ENCODE assay signal across 10 cellular contexts in genomic region chr9:88258012-88258411, GRCh38.
A peak's percentile ranks its signal among the peaks of the same experiment; 100 is the strongest.
DNase-seq lines count a peak whose midpoint lies in the region; ATAC-seq and TF ChIP-seq lines count a peak whose summit lies in the region.
"Had no signal": no experiment of that assay in that cellular context is flagged by ENCODE, and none has a peak within 500 bp of the region (broad histone marks: within the 10 kb centered on the region; RNA-seq: fewer than 3 reads in every experiment).

No MANE protein-coding gene starts in this region.

- H3K27ac Mint-ChIP-seq in CD8-positive, alpha-beta memory T cell = no peak overlapping the region

- H3K27me3 Mint-ChIP-seq in CD8-positive, alpha-beta memory T cell = peaks cover 9 to 34% of the 10 kb centered on the region in 2 donors

- no peaks in the 10 kb centered on the region for H3K36me3 ChIP-seq in BLaER1 treated with 17β-estradiol and CSF1 and Interleukin-3, amounts not matched to agents 10 nM and 100 nM
- no peaks in the 10 kb centered on the region for H3K36me3 ChIP-seq in adipocyte (ENCODE audit: control insufficient read depth, insufficient read depth, low read length, severe bottlenecking)
- H3K36me3 ChIP-seq in CD8-positive, alpha-beta memory T cell (ENCODE audit: insufficient read depth, low read length) = no peaks in the 10 kb centered on the region

- DNase-seq in adipocyte (ENCODE audit: low read depth) (peak; percentile 85), Right ventricle myocardium superior (peak; percentile 56), omental fat pad (ENCODE audit: low spot score) (no peak)
- no peak for DNase-seq in CD8-positive, alpha-beta memory T cell
- no peak for DNase-seq in activated CD4-positive, alpha-beta T cell treated with anti-CD3 and anti-CD28 coated beads for 1 hour
- DNase-seq: central memory CD4-positive, alpha-beta T cell had no signal

- no peak for TF ChIP-seq CTCF in omental fat pad (IDR thresholded peaks at IDR 0.05)

- H3K27me3 ChIP-seq in BLaER1 treated with 17β-estradiol and CSF1 and Interleukin-3, amounts not matched to agents 10 nM and 100 nM = no peaks in the 10 kb centered on the region
- H3K27me3 ChIP-seq in adipocyte (replicated peaks; ENCODE audit: control insufficient read depth, insufficient read depth, low read length) = peaks cover 3% of the 10 kb centered on the region
- no peaks in the 10 kb centered on the region for H3K27me3 ChIP-seq in CD8-positive, alpha-beta memory T cell (ENCODE audit: insufficient read depth, low read length, poor library complexity, severe bottlenecking)

- H4K20me1 ChIP-seq in BLaER1 treated with 17β-estradiol and CSF1 and Interleukin-3, amounts not matched to agents 10 nM and 100 nM = no peaks in the 10 kb centered on the region

- peaks cover 28 to 45% (median 30%) of the 10 kb centered on the region in 10 experiments for H3K4me1 ChIP-seq in BLaER1 treated with 17β-estradiol and CSF1 and Interleukin-3, amounts not matched to agents 10 nM and 100 nM
- peaks cover 15% of the 10 kb centered on the region for H3K4me1 ChIP-seq in adipocyte (ENCODE audit: control insufficient read depth, insufficient read depth, low read length)
- no peaks in the 10 kb centered on the region for H3K4me1 ChIP-seq in CD8-positive, alpha-beta memory T cell (ENCODE audit: insufficient read depth, low read length)

- H3K9ac ChIP-seq in BLaER1 treated with 17β-estradiol and CSF1 and Interleukin-3, amounts not matched to agents 10 nM and 100 nM = no peak overlapping the region
- no peak overlapping the region for H3K9ac ChIP-seq in adipocyte (ENCODE audit: low read length)

- no peak overlapping the region for H3K4me3 Mint-ChIP-seq in CD8-positive, alpha-beta memory T cell

- ATAC-seq in Right ventricle myocardium superior (ENCODE audit: poor library complexity) = peak; percentile 75
- peak; percentile 83 for ATAC-seq in omental fat pad (ENCODE audit: low FRiP score)
- no peak for ATAC-seq in esophagus mucosa
- no peak for ATAC-seq in HG03457 (IDR thresholded peaks at IDR 0.05; ENCODE audit: unreplicated experiment)

- peaks cover 0 to 4% (median 0%) of the 10 kb centered on the region in 3 donors for H3K36me3 Mint-ChIP-seq in CD8-positive, alpha-beta memory T cell

- H3K9me3 Mint-ChIP-seq in CD8-positive, alpha-beta memory T cell = peaks cover 3 to 10% (median 4%) of the 10 kb centered on the region in 5 donors

- POLR2A ChIA-PET in CD8-positive, alpha-beta memory T cell (lab: Charles Lee) = no interaction called here

- peaks cover 22 to 42% (median 33%) of the 10 kb centered on the region in 11 experiments for H3K9me3 ChIP-seq in BLaER1 treated with 17β-estradiol and CSF1 and Interleukin-3, amounts not matched to agents 10 nM and 100 nM (replicated peaks in 1 of 11)
- H3K9me3 ChIP-seq in adipocyte (ENCODE audit: control insufficient read depth, low read length) = no peaks in the 10 kb centered on the region
- H3K9me3 ChIP-seq in CD8-positive, alpha-beta memory T cell (ENCODE audit: low read length) = no peaks in the 10 kb centered on the region

- CTCF ChIA-PET in CD8-positive, alpha-beta memory T cell (lab: Charles Lee) = no interaction called here

- peak overlapping the region; percentile 28 to 63 (median 44) for H3K4me2 ChIP-seq in BLaER1 treated with 17β-estradiol and CSF1 and Interleukin-3, amounts not matched to agents 10 nM and 100 nM

- peak overlapping the region in 1 of 11 experiments; percentile 28; a peak in 1 of 22 replicates for H3K27ac ChIP-seq in BLaER1 treated with 17β-estradiol and CSF1 and Interleukin-3, amounts not matched to agents 10 nM and 100 nM
- H3K27ac ChIP-seq in CD8-positive, alpha-beta memory T cell (ENCODE audit: low read depth, low read length) = no peak overlapping the region
- H3K27ac ChIP-seq: RWPE1 had no signal

- intact Hi-C loops in Right ventricle myocardium superior (cut with DNase I) = no loop called here

- H3K4me1 Mint-ChIP-seq in CD8-positive, alpha-beta memory T cell = peaks cover 0 to 6% (median 3%) of the 10 kb centered on the region in 3 donors

- H3K4me3 ChIP-seq in BLaER1 treated with 17β-estradiol and CSF1 and Interleukin-3, amounts not matched to agents 10 nM and 100 nM = no peak overlapping the region
- peak overlapping the region; percentile 44 for H3K4me3 ChIP-seq in adipocyte (ENCODE audit: low read length)
- no peak overlapping the region for H3K4me3 ChIP-seq in CD8-positive, alpha-beta memory T cell (ENCODE audit: low read length)

Comparison
In these comparisons a context has a peak if more than half of its experiments do, and no peak if none do; other contexts are left out.
1. DNase-seq: peak in adipocyte (single experiment) and Right ventricle myocardium superior (single experiment); none in omental fat pad (single experiment), CD8-positive, alpha-beta memory T cell (0 of 5) and activated CD4-positive, alpha-beta T cell treated with anti-CD3 and anti-CD28 coated beads for 1 hour (single experiment).
2. ATAC-seq: peak in Right ventricle myocardium superior (single experiment) and omental fat pad (single experiment); none in esophagus mucosa (single experiment) and HG03457 (single experiment).